In genomic region chrX:71254092-71254941, GRCh38 we compare ENCODE assay signal across 1 cellular context.
A peak's percentile ranks its signal among the peaks of the same experiment; 100 is the strongest.
TF ChIP-seq lines count a peak whose summit lies in the region.

Gene ZMYM3, minus strand, starts transcription at chrX:71254140. Its CDS starts 885 bp downstream, at chrX:71253255.

TF ChIP-seq in HepG2, 621 proteins besides CTCF, POLR2A, EP300 and RAD21 (continued from another document and continues in another):
- TF ChIP-seq ZFX (CRISPR knock-in tag; IDR thresholded peaks at IDR 0.05; ENCODE audit: low read depth), result peak; percentile 29; the same call in 1 of the 2 replicates
- no peak for TF ChIP-seq ZNF672 (CRISPR knock-in tag; IDR thresholded peaks at IDR 0.05)
- TF ChIP-seq LBX2 (CRISPR knock-in tag; IDR thresholded peaks at IDR 0.05; ENCODE audit: borderline replicate concordance), result no peak
- TF ChIP-seq ZNF770 (CRISPR knock-in tag; IDR thresholded peaks at IDR 0.05), result 0 out of 2 replicates have a peak, but pooled peaks have one; percentile 14
- no peak for TF ChIP-seq ZNF605 (CRISPR knock-in tag; IDR thresholded peaks at IDR 0.05)
- TF ChIP-seq PHB2 (IDR thresholded peaks at IDR 0.05; ENCODE audit: partially characterized antibody), result no peak
- no peak for TF ChIP-seq ATF4 (CRISPR knock-in tag; IDR thresholded peaks at IDR 0.05)
- no peak for TF ChIP-seq FOXK2 (IDR thresholded peaks at IDR 0.05)
- TF ChIP-seq ZNF432 (CRISPR knock-in tag; IDR thresholded peaks at IDR 0.05; ENCODE audit: borderline replicate concordance), result no peak
- no peak for TF ChIP-seq ZNF460 (CRISPR knock-in tag; IDR thresholded peaks at IDR 0.05; ENCODE audit: borderline replicate concordance)
- TF ChIP-seq ZNF281 (CRISPR knock-in tag; IDR thresholded peaks at IDR 0.05; ENCODE audit: borderline replicate concordance), result peak; percentile 53; the same call in 1 of the 2 replicates
- TF ChIP-seq HNRNPUL1 (IDR thresholded peaks at IDR 0.05; ENCODE audit: low read depth, low read length), result no peak
- TF ChIP-seq ZNF550 (CRISPR knock-in tag; IDR thresholded peaks at IDR 0.05; ENCODE audit: borderline replicate concordance), result no peak
- TF ChIP-seq SMAD1 (CRISPR knock-in tag; IDR thresholded peaks at IDR 0.05; ENCODE audit: borderline replicate concordance, low read depth), result no peak
- peak; percentile 85 for TF ChIP-seq PATZ1 (CRISPR knock-in tag; IDR thresholded peaks at IDR 0.05)
- no peak for TF ChIP-seq GATAD2A (CRISPR knock-in tag; IDR thresholded peaks at IDR 0.05)
- TF ChIP-seq ZNF512 (CRISPR knock-in tag; IDR thresholded peaks at IDR 0.05), result no peak
- no peak for TF ChIP-seq ZBTB42 (CRISPR knock-in tag; IDR thresholded peaks at IDR 0.05)
- TF ChIP-seq SMARCC2 (IDR thresholded peaks at IDR 0.05), result no peak
- no peak for TF ChIP-seq MLLT10 (CRISPR knock-in tag; IDR thresholded peaks at IDR 0.05)
- 0 out of 2 replicates have a peak, but pooled peaks have one; percentile 30 for TF ChIP-seq ZMYM4 (CRISPR knock-in tag; IDR thresholded peaks at IDR 0.05)
- no peak for TF ChIP-seq HOXA9 (CRISPR knock-in tag; IDR thresholded peaks at IDR 0.05; ENCODE audit: borderline replicate concordance)
- TF ChIP-seq ZNF430 (CRISPR knock-in tag; IDR thresholded peaks at IDR 0.05), result no peak
- no peak for TF ChIP-seq ZNF574 (CRISPR knock-in tag; IDR thresholded peaks at IDR 0.05)
- 0 out of 2 replicates have a peak, but pooled peaks have one; percentile 27 for TF ChIP-seq ZHX1 (CRISPR knock-in tag; IDR thresholded peaks at IDR 0.05; ENCODE audit: low read depth)
- TF ChIP-seq E2F2 (CRISPR knock-in tag; IDR thresholded peaks at IDR 0.05; ENCODE audit: borderline replicate concordance), result no peak
- no peak; the same call in 1 of the 2 replicates for TF ChIP-seq BCL3 (CRISPR knock-in tag; IDR thresholded peaks at IDR 0.05)
- no peak for TF ChIP-seq HHEX (CRISPR knock-in tag; IDR thresholded peaks at IDR 0.05)
- TF ChIP-seq EHMT2 (IDR thresholded peaks at IDR 0.05; ENCODE audit: borderline replicate concordance, low read depth, low read length), result no peak
- no peak for TF ChIP-seq ZNF644 (CRISPR knock-in tag; IDR thresholded peaks at IDR 0.05; ENCODE audit: low read depth)
- no peak for TF ChIP-seq ZNF768 (CRISPR knock-in tag; IDR thresholded peaks at IDR 0.05)
- no peak for TF ChIP-seq ZNF276 (CRISPR knock-in tag; IDR thresholded peaks at IDR 0.05; ENCODE audit: low read depth)
- TF ChIP-seq ZNF879 (CRISPR knock-in tag; IDR thresholded peaks at IDR 0.05), result no peak
- no peak for TF ChIP-seq CBX1 (IDR thresholded peaks at IDR 0.05; ENCODE audit: low read depth)
- 0 out of 2 replicates have a peak, but pooled peaks have one; percentile 23 for TF ChIP-seq BRD4 (CRISPR knock-in tag; IDR thresholded peaks at IDR 0.05)
- TF ChIP-seq RBM39 (IDR thresholded peaks at IDR 0.05; ENCODE audit: low read depth, low read length, poor library complexity, severe bottlenecking), result peak; percentile 36
- no peak for TF ChIP-seq ETV5 (CRISPR knock-in tag; IDR thresholded peaks at IDR 0.05; ENCODE audit: borderline replicate concordance)
- TF ChIP-seq GATA4 (IDR thresholded peaks at IDR 0.05; ENCODE audit: borderline replicate concordance, low read depth), result no peak
- TF ChIP-seq MEF2D (CRISPR knock-in tag; IDR thresholded peaks at IDR 0.05), result no peak
- TF ChIP-seq CHD2 (IDR thresholded peaks at IDR 0.05; ENCODE audit: low read depth, low read length), result peak; percentile 97
- no peak for TF ChIP-seq NCOR1 (IDR thresholded peaks at IDR 0.05; ENCODE audit: borderline replicate concordance, low read length)
- no peak for TF ChIP-seq PTBP1 (IDR thresholded peaks at IDR 0.05; ENCODE audit: low read depth, low read length, poor library complexity, severe bottlenecking)
- TF ChIP-seq JDP2 (CRISPR knock-in tag; IDR thresholded peaks at IDR 0.05; ENCODE audit: borderline replicate concordance), result no peak
